Comparison of ENCODE assay signal across 8 cellular contexts in genomic region chr11:72589802-72590761, GRCh38.
A peak's percentile ranks its signal among the peaks of the same experiment; 100 is the strongest.
DNase-seq lines count a peak whose midpoint lies in the region; ATAC-seq and TF ChIP-seq lines count a peak whose summit lies in the region.

No MANE protein-coding gene starts in this region.

- peaks cover 5% of the 10 kb centered on the region for H3K27me3 ChIP-seq in CD8-positive, alpha-beta T cell (ENCODE audit: insufficient read depth, low read length)
- peaks cover 74% of the 10 kb centered on the region for H3K27me3 ChIP-seq in foreskin keratinocyte
- peaks cover 5% of the 10 kb centered on the region for H3K27me3 ChIP-seq in prostate gland (replicated peaks; ENCODE audit: insufficient read depth)

- peaks cover 40% of the 10 kb centered on the region for H3K4me1 ChIP-seq in CD8-positive, alpha-beta T cell (ENCODE audit: insufficient read depth, low read length)
- H3K4me1 ChIP-seq in foreskin keratinocyte: no peaks in the 10 kb centered on the region
- H3K4me1 ChIP-seq in prostate gland (replicated peaks): no peaks in the 10 kb centered on the region

- WGBS in prostate gland: 27% methylated on average over 58 of the region's 74 CpGs

- TF ChIP-seq POLR2A in prostate gland (IDR thresholded peaks at IDR 0.05): no peak

- H3K27ac Mint-ChIP-seq in CD8-positive, alpha-beta T cell: no peak overlapping the region

- peak overlapping the region; percentile 31 for H3K4me3 ChIP-seq in CD8-positive, alpha-beta T cell (ENCODE audit: low read depth, low read length)
- H3K4me3 ChIP-seq in LNCaP clone FGC (ENCODE audit: low read depth, low read length) (no peak overlapping the region), prostate gland (peak overlapping the region; percentile 0 to 11)

- H3K4me3 Mint-ChIP-seq in CD8-positive, alpha-beta T cell: peak overlapping the region; percentile 79

- H3K27ac ChIP-seq in CD8-positive, alpha-beta T cell (ENCODE audit: low read depth, low read length): no peak overlapping the region
- H3K27ac ChIP-seq in foreskin keratinocyte (no peak overlapping the region), prostate gland (no peak overlapping the region)

- POLR2A ChIA-PET in CD8-positive, alpha-beta T cell (lab: Charles Lee): interaction anchor here (1.5 kb wide), 1 partner anchor 86 kb away, joined by 3 read pairs; no protein-coding TSS in a partner anchor

- peaks cover 2% of the 10 kb centered on the region for H3K36me3 Mint-ChIP-seq in CD8-positive, alpha-beta T cell

- peaks cover 38% of the 10 kb centered on the region for H3K4me1 Mint-ChIP-seq in CD8-positive, alpha-beta T cell (ENCODE audit: low read depth)

- DNase-seq in CD8-positive, alpha-beta T cell: peak; percentile 20 to 68 (median 44)
- DNase-seq in LNCaP clone FGC (ENCODE audit: low read depth) (no peak), activated T-cell treated with anti-CD3 and anti-CD28 coated beads for 48 hours (ENCODE audit: low read depth) (peak; percentile 43), foreskin keratinocyte (no peak), prostate gland (ENCODE audit: low spot score) (no peak), occipital lobe (lab: John Stamatoyannopoulos, UW) (no peak), NCI-H1105 (lab: John Stamatoyannopoulos, UW) (no peak)

- no peaks in the 10 kb centered on the region for H3K9me3 Mint-ChIP-seq in CD8-positive, alpha-beta T cell

- peak; percentile 56 for TF ChIP-seq CTCF in CD8-positive, alpha-beta T cell (IDR thresholded peaks at IDR 0.05)
- TF ChIP-seq CTCF in LNCaP clone FGC (IDR thresholded peaks at IDR 0.05; ENCODE audit: control insufficient read depth, extremely low read depth, insufficient read depth) (peak; percentile 75), foreskin keratinocyte (conservative IDR thresholded peaks at IDR 0.05) (peak; percentile 63), prostate gland (IDR thresholded peaks at IDR 0.05) (peak in 2 of 4 experiments; percentile 30 to 45)

- no peaks in the 10 kb centered on the region for H3K36me3 ChIP-seq in CD8-positive, alpha-beta T cell (ENCODE audit: insufficient read depth, low read length)
- H3K36me3 ChIP-seq in prostate gland: no peaks in the 10 kb centered on the region

- H3K27me3 Mint-ChIP-seq in CD8-positive, alpha-beta T cell (ENCODE audit: low read depth): peaks cover 41% of the 10 kb centered on the region

- H3K9me3 ChIP-seq in CD8-positive, alpha-beta T cell (ENCODE audit: low read length): no peaks in the 10 kb centered on the region
- H3K9me3 ChIP-seq in prostate gland: no peaks in the 10 kb centered on the region

- CTCF ChIA-PET in CD8-positive, alpha-beta T cell (lab: Charles Lee): interaction anchor here (0.7 to 6.3 kb wide), 11 partner anchors 19 to 586 kb away, joined by 3 to 65 read pairs (median 4); no protein-coding TSS in a partner anchor

- no peak for ATAC-seq in CD8-positive, alpha-beta T cell
- ATAC-seq in foreskin keratinocyte (peak; percentile 19), GM18907 (IDR thresholded peaks at IDR 0.05; ENCODE audit: unreplicated experiment) (no peak)

- intact Hi-C loops in CD8-positive, alpha-beta T cell (cut with DNase I, micrococcal nuclease): loop anchor here in 1 of 2 experiments (1.0 to 5.0 kb wide), 2 partner anchors 19 to 587 kb away; no protein-coding TSS in a partner anchor
- intact Hi-C loops in prostate gland (cut with DNase I): loop anchor here (2.0 kb wide), 1 partner anchor 93 kb away; no protein-coding TSS in a partner anchor

Comparison
In these comparisons a context has a peak if more than half of its experiments do, and no peak if none do; other contexts are left out.
1. DNase-seq: peak in CD8-positive, alpha-beta T cell (7 of 7) and activated T-cell treated with anti-CD3 and anti-CD28 coated beads for 48 hours (single experiment); none in LNCaP clone FGC (single experiment), foreskin keratinocyte (0 of 2), prostate gland (single experiment), occipital lobe (single experiment) and NCI-H1105 (single experiment).